In genomic region chr14:64294672-64295413, GRCh38 we compare ENCODE assay signal across 8 cellular contexts. TPM values are rescaled to one million over a fixed set of nuclear protein-coding genes. Genes with fewer than 3 reads are reported as not detected.
A peak's percentile ranks its signal among the peaks of the same experiment; 100 is the strongest.
DNase-seq lines count a peak whose midpoint lies in the region; ATAC-seq and TF ChIP-seq lines count a peak whose summit lies in the region.

No MANE protein-coding gene starts in this region.

- no peaks in the 10 kb centered on the region for H4K20me1 ChIP-seq in OCI-LY3 (ENCODE audit: insufficient read depth, low read length)

- H3K27me3 Mint-ChIP-seq in activated T-cell treated with anti-CD3 and anti-CD28 coated beads, Interleukin-2, amount 50 U/mL, for 24 hours: peaks cover 33% of the 10 kb centered on the region
- peaks cover 60% of the 10 kb centered on the region for H3K27me3 Mint-ChIP-seq in nephron (ENCODE audit: low read depth)
- peaks cover 26% of the 10 kb centered on the region for H3K27me3 Mint-ChIP-seq in stimulated activated naive CD8-positive, alpha-beta T cell treated with anti-CD3 and anti-CD28 coated beads, Interleukin-15, amount 100 ng/mL, for 72 hours

- H3K27me3 ChIP-seq in BJ (ENCODE audit: control insufficient read depth, insufficient read depth, low read length): peaks cover 16% of the 10 kb centered on the region
- H3K27me3 ChIP-seq in OCI-LY3 (ENCODE audit: low read depth, low read length): peaks cover 34% of the 10 kb centered on the region

- DNase-seq in BJ (ENCODE audit: low read depth) (no peak), GM19238 (ENCODE audit: insufficient read length, low spot score) (peak; percentile 78), fibroblast of mammary gland (ENCODE audit: low read depth) (peak; percentile 56)
- peak; percentile 91 for DNase-seq in activated T-cell treated with anti-CD3 and anti-CD28 coated beads, Interleukin-2, amount 50 U/mL, for 24 hours
- peak; percentile 86 to 89 for DNase-seq in stimulated activated naive CD8-positive, alpha-beta T cell treated with anti-CD3 and anti-CD28 coated beads, Interleukin-15, amount 100 ng/mL, for 72 hours

- peak overlapping the region; percentile 95 for H2AFZ ChIP-seq in OCI-LY3 (ENCODE audit: low read depth, low read length)

- peaks cover 23% of the 10 kb centered on the region for H3K4me1 ChIP-seq in OCI-LY3 (ENCODE audit: low read length)

- H3K36me3 ChIP-seq in BJ (ENCODE audit: control insufficient read depth, insufficient read depth, low read length): no peaks in the 10 kb centered on the region
- no peaks in the 10 kb centered on the region for H3K36me3 ChIP-seq in OCI-LY3 (replicated peaks; ENCODE audit: low read depth, low read length)

- CTCF ChIA-PET in BJ (lab: Yijun Ruan, JAX): interaction anchor here (0.5 to 2.8 kb wide), 27 partner anchors 9 to 496 kb away, joined by 3 to 27 read pairs (median 4); no protein-coding TSS in a partner anchor

- H3K79me2 ChIP-seq in OCI-LY3 (ENCODE audit: low read length): no peaks in the 10 kb centered on the region

- ATAC-seq in HG03432 (IDR thresholded peaks at IDR 0.05; ENCODE audit: unreplicated experiment): peak; percentile 86
- ATAC-seq in stimulated activated naive CD8-positive, alpha-beta T cell treated with anti-CD3 and anti-CD28 coated beads, Interleukin-15, amount 100 ng/mL, for 72 hours: peak; percentile 89

- H3K4me3 ChIP-seq in BJ (ENCODE audit: low read depth, low read length) (no peak overlapping the region), OCI-LY3 (ENCODE audit: low read length) (peak overlapping the region; percentile 84), fibroblast of mammary gland (ENCODE audit: control insufficient read depth, low read depth, low read length) (peak overlapping the region; percentile 40)

- H3K27ac ChIP-seq in OCI-LY3 (ENCODE audit: low read length): no peak overlapping the region

- H3K36me3 Mint-ChIP-seq in activated T-cell treated with anti-CD3 and anti-CD28 coated beads, Interleukin-2, amount 50 U/mL, for 24 hours (ENCODE audit: low read depth): no peaks in the 10 kb centered on the region
- no peaks in the 10 kb centered on the region for H3K36me3 Mint-ChIP-seq in nephron (ENCODE audit: low read depth)

- TF ChIP-seq CTCF in BJ (IDR thresholded peaks at IDR 0.05; ENCODE audit: insufficient read depth, low read depth, low read length) (peak; percentile 90), OCI-LY3 (IDR thresholded peaks at IDR 0.05; ENCODE audit: low read depth, low read length) (peak; percentile 96), fibroblast of mammary gland (conservative IDR thresholded peaks at IDR 0.05; ENCODE audit: control insufficient read depth, insufficient read depth, low read depth, low read length) (peak; percentile 74), nephron (IDR thresholded peaks at IDR 0.05; ENCODE audit: unreplicated experiment in 3 of 3) (peak; percentile 48 to 63 (median 51))

- H3K9me3 Mint-ChIP-seq in activated T-cell treated with anti-CD3 and anti-CD28 coated beads, Interleukin-2, amount 50 U/mL, for 24 hours: no peaks in the 10 kb centered on the region
- no peaks in the 10 kb centered on the region for H3K9me3 Mint-ChIP-seq in nephron
- no peaks in the 10 kb centered on the region for H3K9me3 Mint-ChIP-seq in stimulated activated naive CD8-positive, alpha-beta T cell treated with anti-CD3 and anti-CD28 coated beads, Interleukin-15, amount 100 ng/mL, for 72 hours

- H3K27ac Mint-ChIP-seq in activated T-cell treated with anti-CD3 and anti-CD28 coated beads, Interleukin-2, amount 50 U/mL, for 24 hours: peak overlapping the region; percentile 71
- H3K27ac Mint-ChIP-seq in nephron: no peak overlapping the region
- H3K27ac Mint-ChIP-seq in stimulated activated naive CD8-positive, alpha-beta T cell treated with anti-CD3 and anti-CD28 coated beads, Interleukin-15, amount 100 ng/mL, for 72 hours: no peak overlapping the region

- peak overlapping the region; percentile 70 for H3K4me3 Mint-ChIP-seq in activated T-cell treated with anti-CD3 and anti-CD28 coated beads, Interleukin-2, amount 50 U/mL, for 24 hours
- H3K4me3 Mint-ChIP-seq in nephron: peak overlapping the region; percentile 78 to 82 (median 82)
- H3K4me3 Mint-ChIP-seq in stimulated activated naive CD8-positive, alpha-beta T cell treated with anti-CD3 and anti-CD28 coated beads, Interleukin-15, amount 100 ng/mL, for 72 hours: peak overlapping the region; percentile 82 to 87

- H3K9ac ChIP-seq in OCI-LY3 (ENCODE audit: low read length): peak overlapping the region; percentile 71

- peaks cover 51% of the 10 kb centered on the region for H3K4me1 Mint-ChIP-seq in activated T-cell treated with anti-CD3 and anti-CD28 coated beads, Interleukin-2, amount 50 U/mL, for 24 hours (ENCODE audit: low read depth)
- peaks cover 10% of the 10 kb centered on the region for H3K4me1 Mint-ChIP-seq in nephron
- peaks cover 44% of the 10 kb centered on the region for H3K4me1 Mint-ChIP-seq in stimulated activated naive CD8-positive, alpha-beta T cell treated with anti-CD3 and anti-CD28 coated beads, Interleukin-15, amount 100 ng/mL, for 72 hours

- no peaks in the 10 kb centered on the region for H3K9me3 ChIP-seq in OCI-LY3 (ENCODE audit: insufficient read depth, low read length)

- POLR2A ChIA-PET in BJ (lab: Charles Lee): no interaction called here

- peak overlapping the region; percentile 96 for H3K4me2 ChIP-seq in OCI-LY3 (ENCODE audit: low read length)

RNA-seq across cellular contexts. Expression of gene ESR2, which starts 0.7 kb away (rescaled TPM):
- not detected in 2 replicates for polyA plus RNA-seq in BJ (2011; rRNA removed)
- not detected in 2 replicates for polyA minus RNA-seq in BJ (2011; rRNA and poly(A)+ RNA removed)
